Comparison of ENCODE assay signal across 15 cellular contexts in genomic region chr2:7020468-7020867, GRCh38.
"Had no signal": no experiment of that assay in that cellular context is flagged by ENCODE, and none has a peak within 500 bp of the region (broad histone marks: within the 10 kb centered on the region; RNA-seq: fewer than 3 reads in every experiment).

No MANE protein-coding gene starts in this region.

- DNase-seq: activated CD4-positive, alpha-beta T cell treated with anti-CD3 and anti-CD28 coated beads, Interleukin-2, amount 10 ng/mL, durations not matched to agents 7 days and 5 days; activated CD4-positive, CD25-positive, alpha-beta regulatory T cell; activated CD8-positive, alpha-beta memory T cell treated with anti-CD3 and anti-CD28 coated beads for 24 hours; amygdala; glutamatergic neuron; immature natural killer cell; left cardiac atrium; lower lobe of right lung had no signal

- H3K27me3 Mint-ChIP-seq: activated CD4-positive, alpha-beta T cell treated with anti-CD3 and anti-CD28 coated beads, Interleukin-2, amount 10 ng/mL, durations not matched to agents 7 days and 5 days; activated naive CD8-positive, alpha-beta T cell; type B pancreatic cell had no signal

- H3K27ac ChIP-seq: esophagus muscularis mucosa, lower lobe of right lung, right atrium auricular region, skin epidermis had no signal

- ATAC-seq: left cardiac atrium, lower lobe of right lung had no signal

- H3K4me1 Mint-ChIP-seq: activated CD4-positive, alpha-beta T cell treated with anti-CD3 and anti-CD28 coated beads, Interleukin-2, amount 10 ng/mL, durations not matched to agents 7 days and 5 days; immature natural killer cell had no signal

- H3K4me3 Mint-ChIP-seq: activated CD4-positive, alpha-beta T cell treated with anti-CD3 and anti-CD28 coated beads, Interleukin-2, amount 10 ng/mL, durations not matched to agents 7 days and 5 days; activated naive CD8-positive, alpha-beta T cell; immature natural killer cell; mesothelial cell of epicardium; type B pancreatic cell had no signal

- H3K9me3 Mint-ChIP-seq: activated CD4-positive, alpha-beta T cell treated with anti-CD3 and anti-CD28 coated beads, Interleukin-2, amount 10 ng/mL, durations not matched to agents 7 days and 5 days; activated T-helper 2 cell treated with anti-CD3 and anti-CD28 coated beads, Interferon-gamma antibody, Interleukin-2, Interleukin-4, amounts not matched to agents 10 μg/mL and 5 μg/mL and 100 μg/mL, durations not matched to agents 14 hours and 24 hours and 36 hours; immature natural killer cell; mesothelial cell of epicardium; type B pancreatic cell had no signal

- H3K27ac Mint-ChIP-seq: activated CD4-positive, alpha-beta T cell treated with anti-CD3 and anti-CD28 coated beads, Interleukin-2, amount 10 ng/mL, durations not matched to agents 7 days and 5 days; activated naive CD8-positive, alpha-beta T cell; activated T-helper 2 cell treated with anti-CD3 and anti-CD28 coated beads, Interferon-gamma antibody, Interleukin-2, Interleukin-4, amounts not matched to agents 10 μg/mL and 5 μg/mL and 100 μg/mL, durations not matched to agents 14 hours and 24 hours and 36 hours; mesothelial cell of epicardium; type B pancreatic cell had no signal
